In genomic region chr6:32982084-32982701, GRCh38 we compare ENCODE assay signal across 1 cellular context.
TF ChIP-seq lines count a peak whose summit lies in the region.

No MANE protein-coding gene starts in this region.

TF ChIP-seq in HEK293, 187 proteins besides CTCF, POLR2A, EP300 and RAD21 (continued from another document and continues in another):
- TF ChIP-seq ZBTB26 (tag by site-specific recombination; optimal IDR thresholded peaks at IDR 0.05) (peak; percentile 3), ZNF660 (tag by site-specific recombination; IDR thresholded peaks at IDR 0.05) (0 out of 2 replicates have a peak, but pooled peaks have one; percentile 15), ZNF596 (tag by site-specific recombination; IDR thresholded peaks at IDR 0.05) (no peak), ZNF600 (tag by site-specific recombination; IDR thresholded peaks at IDR 0.05) (peak; percentile 88; the same call in 1 of the 2 replicates), SP7 (tag by site-specific recombination; IDR thresholded peaks at IDR 0.05) (peak; percentile 70), SCRT2 (tag by site-specific recombination; IDR thresholded peaks at IDR 0.05) (peak; percentile 73), IKZF3 (tag by site-specific recombination; IDR thresholded peaks at IDR 0.05) (peak; percentile 91), ZNF223 (tag by site-specific recombination; IDR thresholded peaks at IDR 0.05) (no peak), FEZF1 (tag by site-specific recombination; IDR thresholded peaks at IDR 0.05) (peak; percentile 97), KLF7 (tag by site-specific recombination; IDR thresholded peaks at IDR 0.05; ENCODE audit: borderline replicate concordance) (no peak), SP2 (tag by site-specific recombination; IDR thresholded peaks at IDR 0.05) (no peak), ZBTB17 (tag by site-specific recombination; IDR thresholded peaks at IDR 0.05) (peak; percentile 31; the same call in 1 of the 2 replicates), ZNF629 (tag by site-specific recombination; IDR thresholded peaks at IDR 0.05) (peak; percentile 35; the same call in 1 of the 2 replicates), ZNF510 (tag by site-specific recombination; IDR thresholded peaks at IDR 0.05; ENCODE audit: insufficient replicate concordance) (peak; percentile 5), ZNF513 (tag by site-specific recombination; IDR thresholded peaks at IDR 0.05) (peak; percentile 15; the same call in 1 of the 2 replicates), ZBTB20 (tag by site-specific recombination; IDR thresholded peaks at IDR 0.05) (peak; percentile 32; the same call in 1 of the 2 replicates), ZSCAN30 (tag by site-specific recombination; IDR thresholded peaks at IDR 0.05) (peak; percentile 50; the same call in 1 of the 2 replicates), KLF10 (tag by site-specific recombination; IDR thresholded peaks at IDR 0.05) (peak; percentile 55; the same call in 1 of the 2 replicates), ZNF449 (tag by site-specific recombination; IDR thresholded peaks at IDR 0.05) (peak; percentile 67; the same call in 1 of the 2 replicates), BCL11B (tag by site-specific recombination; IDR thresholded peaks at IDR 0.05; ENCODE audit: low read depth) (peak; percentile 60; the same call in 1 of the 2 replicates), HIC1 (tag by site-specific recombination; IDR thresholded peaks at IDR 0.05) (no peak), ZSCAN16 (tag by site-specific recombination; IDR thresholded peaks at IDR 0.05) (peak; percentile 100), ZNF571 (tag by site-specific recombination; IDR thresholded peaks at IDR 0.05) (no peak), ZNF621 (tag by site-specific recombination; IDR thresholded peaks at IDR 0.05) (no peak), ZNF138 (tag by site-specific recombination; IDR thresholded peaks at IDR 0.05; ENCODE audit: borderline replicate concordance) (no peak), ZEB2 (tag by site-specific recombination; IDR thresholded peaks at IDR 0.05) (peak; percentile 29; the same call in 1 of the 2 replicates), KLF8 (tag by site-specific recombination; IDR thresholded peaks at IDR 0.05) (peak; percentile 42), PRDM1 (tag by site-specific recombination; IDR thresholded peaks at IDR 0.05) (peak; percentile 88), OSR2 (tag by site-specific recombination; IDR thresholded peaks at IDR 0.05) (peak; percentile 91), ZSCAN4 (tag by site-specific recombination; IDR thresholded peaks at IDR 0.05) (no peak)
- TF ChIP-seq, protein P1, sequence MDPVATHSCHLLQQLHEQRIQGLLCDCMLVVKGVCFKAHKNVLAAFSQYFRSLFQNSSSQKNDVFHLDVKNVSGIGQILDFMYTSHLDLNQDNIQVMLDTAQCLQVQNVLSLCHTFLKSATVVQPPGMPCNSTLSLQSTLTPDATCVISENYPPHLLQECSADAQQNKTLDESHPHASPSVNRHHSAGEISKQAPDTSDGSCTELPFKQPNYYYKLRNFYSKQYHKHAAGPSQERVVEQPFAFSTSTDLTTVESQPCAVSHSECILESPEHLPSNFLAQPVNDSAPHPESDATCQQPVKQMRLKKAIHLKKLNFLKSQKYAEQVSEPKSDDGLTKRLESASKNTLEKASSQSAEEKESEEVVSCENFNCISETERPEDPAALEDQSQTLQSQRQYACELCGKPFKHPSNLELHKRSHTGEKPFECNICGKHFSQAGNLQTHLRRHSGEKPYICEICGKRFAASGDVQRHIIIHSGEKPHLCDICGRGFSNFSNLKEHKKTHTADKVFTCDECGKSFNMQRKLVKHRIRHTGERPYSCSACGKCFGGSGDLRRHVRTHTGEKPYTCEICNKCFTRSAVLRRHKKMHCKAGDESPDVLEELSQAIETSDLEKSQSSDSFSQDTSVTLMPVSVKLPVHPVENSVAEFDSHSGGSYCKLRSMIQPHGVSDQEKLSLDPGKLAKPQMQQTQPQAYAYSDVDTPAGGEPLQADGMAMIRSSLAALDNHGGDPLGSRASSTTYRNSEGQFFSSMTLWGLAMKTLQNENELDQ (tag by site-specific recombination; IDR thresholded peaks at IDR 0.05; ENCODE audit: low read depth), result no peak
- TF ChIP-seq, protein P2, sequence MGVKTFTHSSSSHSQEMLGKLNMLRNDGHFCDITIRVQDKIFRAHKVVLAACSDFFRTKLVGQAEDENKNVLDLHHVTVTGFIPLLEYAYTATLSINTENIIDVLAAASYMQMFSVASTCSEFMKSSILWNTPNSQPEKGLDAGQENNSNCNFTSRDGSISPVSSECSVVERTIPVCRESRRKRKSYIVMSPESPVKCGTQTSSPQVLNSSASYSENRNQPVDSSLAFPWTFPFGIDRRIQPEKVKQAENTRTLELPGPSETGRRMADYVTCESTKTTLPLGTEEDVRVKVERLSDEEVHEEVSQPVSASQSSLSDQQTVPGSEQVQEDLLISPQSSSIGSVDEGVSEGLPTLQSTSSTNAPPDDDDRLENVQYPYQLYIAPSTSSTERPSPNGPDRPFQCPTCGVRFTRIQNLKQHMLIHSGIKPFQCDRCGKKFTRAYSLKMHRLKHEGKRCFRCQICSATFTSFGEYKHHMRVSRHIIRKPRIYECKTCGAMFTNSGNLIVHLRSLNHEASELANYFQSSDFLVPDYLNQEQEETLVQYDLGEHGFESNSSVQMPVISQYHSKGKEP (tag by site-specific recombination; IDR thresholded peaks at IDR 0.05), result peak; percentile 73; the same call in 1 of the 2 replicates
- TF ChIP-seq, protein P3, sequence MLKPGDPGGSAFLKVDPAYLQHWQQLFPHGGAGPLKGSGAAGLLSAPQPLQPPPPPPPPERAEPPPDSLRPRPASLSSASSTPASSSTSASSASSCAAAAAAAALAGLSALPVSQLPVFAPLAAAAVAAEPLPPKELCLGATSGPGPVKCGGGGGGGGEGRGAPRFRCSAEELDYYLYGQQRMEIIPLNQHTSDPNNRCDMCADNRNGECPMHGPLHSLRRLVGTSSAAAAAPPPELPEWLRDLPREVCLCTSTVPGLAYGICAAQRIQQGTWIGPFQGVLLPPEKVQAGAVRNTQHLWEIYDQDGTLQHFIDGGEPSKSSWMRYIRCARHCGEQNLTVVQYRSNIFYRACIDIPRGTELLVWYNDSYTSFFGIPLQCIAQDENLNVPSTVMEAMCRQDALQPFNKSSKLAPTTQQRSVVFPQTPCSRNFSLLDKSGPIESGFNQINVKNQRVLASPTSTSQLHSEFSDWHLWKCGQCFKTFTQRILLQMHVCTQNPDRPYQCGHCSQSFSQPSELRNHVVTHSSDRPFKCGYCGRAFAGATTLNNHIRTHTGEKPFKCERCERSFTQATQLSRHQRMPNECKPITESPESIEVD (tag by site-specific recombination; IDR thresholded peaks at IDR 0.05), result peak; percentile 97
- TF ChIP-seq, protein P4, sequence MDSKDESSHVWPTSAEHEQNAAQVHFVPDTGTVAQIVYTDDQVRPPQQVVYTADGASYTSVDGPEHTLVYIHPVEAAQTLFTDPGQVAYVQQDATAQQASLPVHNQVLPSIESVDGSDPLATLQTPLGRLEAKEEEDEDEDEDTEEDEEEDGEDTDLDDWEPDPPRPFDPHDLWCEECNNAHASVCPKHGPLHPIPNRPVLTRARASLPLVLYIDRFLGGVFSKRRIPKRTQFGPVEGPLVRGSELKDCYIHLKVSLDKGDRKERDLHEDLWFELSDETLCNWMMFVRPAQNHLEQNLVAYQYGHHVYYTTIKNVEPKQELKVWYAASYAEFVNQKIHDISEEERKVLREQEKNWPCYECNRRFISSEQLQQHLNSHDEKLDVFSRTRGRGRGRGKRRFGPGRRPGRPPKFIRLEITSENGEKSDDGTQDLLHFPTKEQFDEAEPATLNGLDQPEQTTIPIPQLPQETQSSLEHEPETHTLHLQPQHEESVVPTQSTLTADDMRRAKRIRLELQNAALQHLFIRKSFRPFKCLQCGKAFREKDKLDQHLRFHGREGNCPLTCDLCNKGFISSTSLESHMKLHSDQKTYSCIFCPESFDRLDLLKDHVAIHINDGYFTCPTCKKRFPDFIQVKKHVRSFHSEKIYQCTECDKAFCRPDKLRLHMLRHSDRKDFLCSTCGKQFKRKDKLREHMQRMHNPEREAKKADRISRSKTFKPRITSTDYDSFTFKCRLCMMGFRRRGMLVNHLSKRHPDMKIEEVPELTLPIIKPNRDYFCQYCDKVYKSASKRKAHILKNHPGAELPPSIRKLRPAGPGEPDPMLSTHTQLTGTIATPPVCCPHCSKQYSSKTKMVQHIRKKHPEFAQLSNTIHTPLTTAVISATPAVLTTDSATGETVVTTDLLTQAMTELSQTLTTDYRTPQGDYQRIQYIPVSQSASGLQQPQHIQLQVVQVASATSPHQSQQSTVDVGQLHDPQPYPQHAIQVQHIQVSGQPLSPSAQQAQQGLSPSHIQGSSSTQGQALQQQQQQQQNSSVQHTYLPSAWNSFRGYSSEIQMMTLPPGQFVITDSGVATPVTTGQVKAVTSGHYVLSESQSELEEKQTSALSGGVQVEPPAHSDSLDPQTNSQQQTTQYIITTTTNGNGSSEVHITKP (tag by site-specific recombination; IDR thresholded peaks at IDR 0.05), result 0 out of 2 replicates have a peak, but pooled peaks have one; percentile 30
- TF ChIP-seq, protein P5, sequence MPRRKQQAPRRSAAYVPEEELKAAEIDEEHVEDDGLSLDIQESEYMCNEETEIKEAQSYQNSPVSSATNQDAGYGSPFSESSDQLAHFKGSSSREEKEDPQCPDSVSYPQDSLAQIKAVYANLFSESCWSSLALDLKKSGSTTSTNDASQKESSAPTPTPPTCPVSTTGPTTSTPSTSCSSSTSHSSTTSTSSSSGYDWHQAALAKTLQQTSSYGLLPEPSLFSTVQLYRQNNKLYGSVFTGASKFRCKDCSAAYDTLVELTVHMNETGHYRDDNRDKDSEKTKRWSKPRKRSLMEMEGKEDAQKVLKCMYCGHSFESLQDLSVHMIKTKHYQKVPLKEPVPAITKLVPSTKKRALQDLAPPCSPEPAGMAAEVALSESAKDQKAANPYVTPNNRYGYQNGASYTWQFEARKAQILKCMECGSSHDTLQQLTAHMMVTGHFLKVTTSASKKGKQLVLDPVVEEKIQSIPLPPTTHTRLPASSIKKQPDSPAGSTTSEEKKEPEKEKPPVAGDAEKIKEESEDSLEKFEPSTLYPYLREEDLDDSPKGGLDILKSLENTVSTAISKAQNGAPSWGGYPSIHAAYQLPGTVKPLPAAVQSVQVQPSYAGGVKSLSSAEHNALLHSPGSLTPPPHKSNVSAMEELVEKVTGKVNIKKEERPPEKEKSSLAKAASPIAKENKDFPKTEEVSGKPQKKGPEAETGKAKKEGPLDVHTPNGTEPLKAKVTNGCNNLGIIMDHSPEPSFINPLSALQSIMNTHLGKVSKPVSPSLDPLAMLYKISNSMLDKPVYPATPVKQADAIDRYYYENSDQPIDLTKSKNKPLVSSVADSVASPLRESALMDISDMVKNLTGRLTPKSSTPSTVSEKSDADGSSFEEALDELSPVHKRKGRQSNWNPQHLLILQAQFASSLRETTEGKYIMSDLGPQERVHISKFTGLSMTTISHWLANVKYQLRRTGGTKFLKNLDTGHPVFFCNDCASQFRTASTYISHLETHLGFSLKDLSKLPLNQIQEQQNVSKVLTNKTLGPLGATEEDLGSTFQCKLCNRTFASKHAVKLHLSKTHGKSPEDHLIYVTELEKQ (tag by site-specific recombination; IDR thresholded peaks at IDR 0.05; ENCODE audit: borderline replicate concordance), result peak; percentile 51; the same call in 1 of the 2 replicates
